In genomic region chr13:28658796-28659610, GRCh38 we compare ENCODE assay signal across 8 cellular contexts. TPM values are rescaled to one million over a fixed set of nuclear protein-coding genes. Genes with fewer than 3 reads are reported as not detected.
DNase-seq lines count a peak whose midpoint lies in the region; ATAC-seq, FAIRE-seq and TF ChIP-seq lines count a peak whose summit lies in the region.

TSS of gene POMP (plus strand) at chr13:28659130. CDS start at chr13:28659185, 55 bp downstream.

- H3K9me3 ChIP-seq in HUES48 (ENCODE audit: control insufficient read depth, insufficient read depth, low read length), result no peaks in the 10 kb centered on the region
- H3K9me3 ChIP-seq in mononuclear cell (ENCODE audit: low read depth, low read length), result no peaks in the 10 kb centered on the region

- H3K9ac ChIP-seq in HUES48 (ENCODE audit: low read depth, low read length), result peak within 1 kb of the TSS; percentile 71

- DNase-seq in D721Med (ENCODE audit: insufficient read length, low spot score) (peak; percentile 73), OCI-M1 (lab: John Stamatoyannopoulos, UW) (peak; percentile 87), activated T-cell treated with anti-CD3 and anti-CD28 coated beads for 4 hours (peak; percentile 88), epithelial cell of esophagus (ENCODE audit: low read depth) (peak; percentile 93)
- DNase-seq in stimulated activated CD8-positive, alpha-beta memory T cell treated with anti-CD3 and anti-CD28 coated beads, Interleukin-4, amount 100 ng/mL, for 1 hour (ENCODE audit: low read depth in 2 of 2, low spot score in 1 of 2), result peak; percentile 79 to 86

- ATAC-seq in GM21381 (IDR thresholded peaks at IDR 0.05; ENCODE audit: unreplicated experiment), result peak; percentile 89

- H3K27me3 ChIP-seq in HUES48 (ENCODE audit: control insufficient read depth, insufficient read depth, low read length), result no peaks in the 10 kb centered on the region
- H3K27me3 ChIP-seq in mononuclear cell (ENCODE audit: insufficient read depth, low read length), result no peaks in the 10 kb centered on the region

- FAIRE-seq in D721Med (lab: Jason Lieb, UNC), result no peak

- TF ChIP-seq CTCF in D721Med (IDR thresholded peaks at IDR 0.05; ENCODE audit: insufficient read depth, missing control alignments), result no peak
- peak; percentile 8 for TF ChIP-seq CTCF in epithelial cell of esophagus (IDR thresholded peaks at IDR 0.05; ENCODE audit: insufficient read depth, low read depth, low read length, missing control alignments)

- peaks cover 38% of the 10 kb centered on the region for H3K36me3 ChIP-seq in HUES48 (ENCODE audit: control insufficient read depth, insufficient read depth, low read length)

- H3K4me1 ChIP-seq in HUES48 (ENCODE audit: control insufficient read depth, insufficient read depth, low read length) (peaks cover 33% of the 10 kb centered on the region), mononuclear cell (ENCODE audit: insufficient read depth, low read length) (peaks cover 37% of the 10 kb centered on the region)

- H3K27ac ChIP-seq in HUES48 (ENCODE audit: low read depth, low read length), result peak within 1 kb of the TSS; percentile 81

- H3K4me3 ChIP-seq in HUES48 (ENCODE audit: low read depth, low read length) (peak within 1 kb of the TSS; percentile 99), epithelial cell of esophagus (ENCODE audit: low read length) (peak within 1 kb of the TSS; percentile 89), mononuclear cell (ENCODE audit: low read length) (peak within 1 kb of the TSS; percentile 89)

RNA-seq across cellular contexts. Expression of gene POMP, which starts in this region (rescaled TPM):
- total RNA-seq in mononuclear cell, result 41.2 TPM

Comparison
In these comparisons a context has a peak if more than half of its experiments do, and no peak if none do; other contexts are left out.
1. Peak in every context shown above with its lines: DNase-seq, ATAC-seq, H3K4me3 ChIP-seq and H3K27ac ChIP-seq.